Comparison of ENCODE assay signal across 10 cellular contexts in genomic region chr1:92882817-92883216, GRCh38. TPM values are rescaled to one million over a fixed set of nuclear protein-coding genes. Genes with fewer than 3 reads are reported as not detected.
DNase-seq lines count a peak whose midpoint lies in the region; ATAC-seq and TF ChIP-seq lines count a peak whose summit lies in the region.
"Had no signal": no experiment of that assay in that cellular context is flagged by ENCODE, and none has a peak within 500 bp of the region (broad histone marks: within the 10 kb centered on the region; RNA-seq: fewer than 3 reads in every experiment).

No MANE protein-coding gene starts in this region.

- H3K27me3 Mint-ChIP-seq in CD4-positive, CD25-positive, alpha-beta regulatory T cell = no peaks in the 10 kb centered on the region
- no peaks in the 10 kb centered on the region for H3K27me3 Mint-ChIP-seq in activated CD4-positive, alpha-beta T cell treated with anti-CD3 and anti-CD28 coated beads for 36 hours

- intact Hi-C loops in activated CD4-positive, alpha-beta T cell treated with anti-CD3 and anti-CD28 coated beads for 36 hours (cut with DNase I, micrococcal nuclease) = no loop called here
- intact Hi-C loops in aorta (cut with DNase I) = no loop called here

- H3K9me3 ChIP-seq in CD4-positive, CD25-positive, alpha-beta regulatory T cell (ENCODE audit: control insufficient read depth in 2 of 2, low read length in 2 of 2) = no peaks in the 10 kb centered on the region
- H3K9me3 ChIP-seq in aorta (ENCODE audit: control insufficient read depth, low read length) = no peaks in the 10 kb centered on the region

- 39 to 43% methylated on average over 1 of the region's 1 CpG for WGBS in aorta, 2 donors

- H3K4me3 Mint-ChIP-seq in CD4-positive, CD25-positive, alpha-beta regulatory T cell = peak overlapping the region; percentile 3 to 47 (median 38)
- H3K4me3 Mint-ChIP-seq in activated CD4-positive, alpha-beta T cell treated with anti-CD3 and anti-CD28 coated beads for 36 hours = no peak overlapping the region

- peaks cover 19% of the 10 kb centered on the region for H3K4me1 ChIP-seq in CD4-positive, CD25-positive, alpha-beta regulatory T cell (ENCODE audit: control insufficient read depth, insufficient read depth, low read length, poor library complexity, severe bottlenecking)
- no peaks in the 10 kb centered on the region for H3K4me1 ChIP-seq in aorta (ENCODE audit: control insufficient read depth in 1 of 2, insufficient read depth in 2 of 2, low read length in 2 of 2)

- TF ChIP-seq CTCF in HL-60 (IDR thresholded peaks at IDR 0.05; ENCODE audit: insufficient read depth, low read length) = no peak

- no peaks in the 10 kb centered on the region for H3K27me3 ChIP-seq in CD4-positive, CD25-positive, alpha-beta regulatory T cell (ENCODE audit: control insufficient read depth, insufficient read depth, low read length)
- H3K27me3 ChIP-seq in HL-60 (ENCODE audit: insufficient read depth, poor library complexity, severe bottlenecking) (no peaks in the 10 kb centered on the region), aorta (ENCODE audit: control insufficient read depth in 1 of 2, insufficient read depth in 2 of 2, low read length in 1 of 2) (no peaks in the 10 kb centered on the region)

- H3K36me3 ChIP-seq in CD4-positive, CD25-positive, alpha-beta regulatory T cell (ENCODE audit: control insufficient read depth, insufficient read depth, low read length) = no peaks in the 10 kb centered on the region
- H3K36me3 ChIP-seq in aorta (ENCODE audit: control insufficient read depth in 1 of 2, insufficient read depth in 2 of 2, low read length in 1 of 2) = no peaks in the 10 kb centered on the region

- no peaks in the 10 kb centered on the region for H3K9me3 Mint-ChIP-seq in CD4-positive, CD25-positive, alpha-beta regulatory T cell
- H3K9me3 Mint-ChIP-seq in activated CD4-positive, alpha-beta T cell treated with anti-CD3 and anti-CD28 coated beads for 36 hours (ENCODE audit: low read depth) = no peaks in the 10 kb centered on the region

- POLR2A ChIA-PET in activated CD4-positive, alpha-beta T cell treated with anti-CD3 and anti-CD28 coated beads for 36 hours (lab: Charles Lee) = no interaction called here

- CTCF ChIA-PET in activated CD4-positive, alpha-beta T cell treated with anti-CD3 and anti-CD28 coated beads for 36 hours (lab: Charles Lee) = interaction anchor here (0.6 to 3.7 kb wide), 13 partner anchors 17 to 564 kb away, joined by 3 to 27 read pairs (median 3); no protein-coding TSS in a partner anchor

- H3K4me1 Mint-ChIP-seq in CD4-positive, CD25-positive, alpha-beta regulatory T cell = peaks cover 17 to 52% (median 34%) of the 10 kb centered on the region in 4 donors
- H3K4me1 Mint-ChIP-seq in activated CD4-positive, alpha-beta T cell treated with anti-CD3 and anti-CD28 coated beads for 36 hours = peaks cover 40% of the 10 kb centered on the region

- peak overlapping the region; percentile 27 for H3K4me3 ChIP-seq in CD4-positive, CD25-positive, alpha-beta regulatory T cell (ENCODE audit: low read depth, low read length)
- H3K4me3 ChIP-seq in HL-60 (replicated peaks; ENCODE audit: insufficient read depth, low read length) (no peak overlapping the region), aorta (ENCODE audit: low read length in 2 of 2) (no peak overlapping the region)

- peak overlapping the region; percentile 82 to 86 (median 85) for H3K27ac Mint-ChIP-seq in CD4-positive, CD25-positive, alpha-beta regulatory T cell
- peak overlapping the region; percentile 62 for H3K27ac Mint-ChIP-seq in activated CD4-positive, alpha-beta T cell treated with anti-CD3 and anti-CD28 coated beads for 36 hours

- peak in 2 of 3 donors; percentile 48 to 80 for DNase-seq in CD4-positive, CD25-positive, alpha-beta regulatory T cell
- DNase-seq in HL-60 (ENCODE audit: low read depth in 1 of 2, low spot score in 1 of 2) (peak; percentile 10 to 72), germinal center (ENCODE audit: low spot score) (peak; percentile 44), pons (ENCODE audit: low spot score) (no peak), hypothalamus (lab: John Stamatoyannopoulos, UW) (no peak), NCI-H748 (lab: John Stamatoyannopoulos, UW; ENCODE audit: unreplicated experiment) (no peak), aorta (no peak)
- peak; percentile 41 for DNase-seq in activated CD4-positive, alpha-beta T cell treated with anti-CD3 and anti-CD28 coated beads for 36 hours
- DNase-seq: DMS79, NCI-H510A treated with DMSO at 0.1 percent for 48 hours had no signal

- peak overlapping the region; percentile 63 for H3K27ac ChIP-seq in CD4-positive, CD25-positive, alpha-beta regulatory T cell (ENCODE audit: insufficient read depth, low read length, poor library complexity, severe bottlenecking)
- H3K27ac ChIP-seq in HL-60 (replicated peaks) (no peak overlapping the region), aorta (ENCODE audit: low read depth in 1 of 2, low read length in 2 of 2) (no peak overlapping the region)

- H3K36me3 Mint-ChIP-seq in CD4-positive, CD25-positive, alpha-beta regulatory T cell = peaks cover 4% of the 10 kb centered on the region
- H3K36me3 Mint-ChIP-seq in activated CD4-positive, alpha-beta T cell treated with anti-CD3 and anti-CD28 coated beads for 36 hours (ENCODE audit: low read depth) = peaks cover 2% of the 10 kb centered on the region

- ATAC-seq in CD4-positive, CD25-positive, alpha-beta regulatory T cell (ENCODE audit: low read depth in 2 of 2) = peak; percentile 86 to 93
- ATAC-seq in activated CD4-positive, alpha-beta T cell treated with anti-CD3 and anti-CD28 coated beads for 36 hours = peak; percentile 86
- no peak for ATAC-seq in aorta (ENCODE audit: low FRiP score)

RNA-seq across cellular contexts. Expression of gene RPL5, which starts 51.0 kb away (rescaled TPM):
- total RNA-seq in CD4-positive, CD25-positive, alpha-beta regulatory T cell = 916 TPM
- polyA plus RNA-seq in CD4-positive, CD25-positive, alpha-beta regulatory T cell = 1,000 to 10,000 TPM; 1,593 to 3,054 (median 2,579) TPM
- total RNA-seq in activated CD4-positive, alpha-beta T cell treated with anti-CD3 and anti-CD28 coated beads for 36 hours = 1,000 to 10,000 TPM; 1,359 to 1,602 TPM
- 100 to 1,000 TPM; 778 to 824 TPM for total RNA-seq in aorta
- 1,000 to 10,000 TPM; 1,953 to 3,435 TPM for polyA plus RNA-seq in aorta

Comparison
In these comparisons a context has a peak if more than half of its experiments do, and no peak if none do; other contexts are left out.
1. DNase-seq: peak in CD4-positive, CD25-positive, alpha-beta regulatory T cell (2 of 3), HL-60 (2 of 2), activated CD4-positive, alpha-beta T cell treated with anti-CD3 and anti-CD28 coated beads for 36 hours (single experiment) and germinal center (single experiment); none in pons (single experiment), hypothalamus (0 of 51), NCI-H748 (single experiment) and aorta (0 of 2).